In genomic region chr16:26983426-26983825, GRCh38 we compare ENCODE assay signal across 20 cellular contexts.
A peak's percentile ranks its signal among the peaks of the same experiment; 100 is the strongest.
DNase-seq lines count a peak whose midpoint lies in the region; TF ChIP-seq lines count a peak whose summit lies in the region.
"Had no signal": no experiment of that assay in that cellular context is flagged by ENCODE, and none has a peak within 500 bp of the region (broad histone marks: within the 10 kb centered on the region; RNA-seq: fewer than 3 reads in every experiment).

No MANE protein-coding gene starts in this region.

- no peaks in the 10 kb centered on the region for H4K20me1 ChIP-seq in smooth muscle cell (ENCODE audit: low read depth)

- H3K4me3 ChIP-seq in smooth muscle cell, result no peak overlapping the region
- H3K4me3 ChIP-seq: dorsolateral prefrontal cortex, right lobe of liver had no signal

- H3K27me3 ChIP-seq in smooth muscle cell (ENCODE audit: low read depth), result no peaks in the 10 kb centered on the region
- H3K27me3 ChIP-seq: right lobe of liver had no signal

- H3K9ac ChIP-seq in smooth muscle cell (ENCODE audit: low read depth), result no peak overlapping the region
- H3K9ac ChIP-seq: SK-N-SH had no signal

- no peaks in the 10 kb centered on the region for H3K36me3 ChIP-seq in smooth muscle cell (ENCODE audit: low read depth)
- H3K36me3 ChIP-seq: right lobe of liver had no signal

- peak overlapping the region; percentile 17 for H3K4me2 ChIP-seq in smooth muscle cell
- H3K4me2 ChIP-seq: SK-N-SH had no signal

- H3K9me3 ChIP-seq in smooth muscle cell (replicated peaks; ENCODE audit: low read depth), result no peaks in the 10 kb centered on the region
- H3K9me3 ChIP-seq: right lobe of liver, SK-N-SH had no signal

- DNase-seq in GM03348 (ENCODE audit: low spot score) (peak; percentile 61), RPMI7951 (ENCODE audit: low read depth) (peak; percentile 75), fibroblast of peridontal ligament (ENCODE audit: extremely low read depth) (peak; percentile 30), smooth muscle cell (lab: John Stamatoyannopoulos, UW; ENCODE audit: unreplicated experiment) (no peak), kidney glomerular epithelial cell (lab: John Stamatoyannopoulos, UW) (no peak), activated T-cell treated with anti-CD3 and anti-CD28 coated beads for 4 hours (no peak), iPS-NIHi11 (ENCODE audit: low spot score) (no peak)
- DNase-seq: activated CD4-positive, alpha-beta memory T cell treated with anti-CD3 and anti-CD28 coated beads, Interleukin-2, amount 10 ng/mL, durations not matched to agents 7 days and 5 days; activated CD4-positive, CD25-positive, alpha-beta regulatory T cell treated with anti-CD3 and anti-CD28 coated beads, Interleukin-2, amount 50 U/mL, for 72 hours; caudate nucleus; CD4-positive, alpha-beta memory T cell; DMS153; dorsolateral prefrontal cortex; mesendoderm; NCI-H1436; NCI-H446 treated with DMSO at 0.1 percent for 48 hours; right lobe of liver; SK-N-SH; stimulated activated CD4-positive, alpha-beta T cell treated with anti-CD3 and anti-CD28 coated beads, Interleukin-4, amount 100 ng/mL, for 24 hours; substantia nigra had no signal

- WGBS in smooth muscle cell (ENCODE audit: low lambda C conversion rate), result 54% methylated on average over 2 of the region's 2 CpGs

- H2AFZ ChIP-seq in smooth muscle cell (ENCODE audit: low read depth), result peak overlapping the region; percentile 8

- H3K4me1 ChIP-seq in smooth muscle cell (ENCODE audit: low read depth), result peaks cover 11% of the 10 kb centered on the region
- H3K4me1 ChIP-seq: right lobe of liver had no signal

- H3F3A ChIP-seq in smooth muscle cell (ENCODE audit: low read depth), result no peaks in the 10 kb centered on the region

- TF ChIP-seq CTCF in smooth muscle cell (IDR thresholded peaks at IDR 0.05; ENCODE audit: borderline replicate concordance, insufficient read depth, poor library complexity, severe bottlenecking), result no peak

- peak overlapping the region; percentile 57 for H3K27ac ChIP-seq in smooth muscle cell (ENCODE audit: low read depth)
- H3K27ac ChIP-seq: dorsolateral prefrontal cortex, right lobe of liver had no signal

- H3K79me2 ChIP-seq in smooth muscle cell (ENCODE audit: low read depth), result no peaks in the 10 kb centered on the region

Comparison
In these comparisons a context has a peak if more than half of its experiments do, and no peak if none do; other contexts are left out.
1. DNase-seq: peak in GM03348 (single experiment), RPMI7951 (single experiment) and fibroblast of peridontal ligament (single experiment); none in smooth muscle cell (single experiment), kidney glomerular epithelial cell (single experiment), activated T-cell treated with anti-CD3 and anti-CD28 coated beads for 4 hours (single experiment) and iPS-NIHi11 (single experiment).